Comparison of ENCODE assay signal across 28 cellular contexts in genomic region chr6:44315506-44315905, GRCh38. TPM values are rescaled to one million over a fixed set of nuclear protein-coding genes. Genes with fewer than 3 reads are reported as not detected.
"Had no signal": no experiment of that assay in that cellular context is flagged by ENCODE, and none has a peak within 500 bp of the region (broad histone marks: within the 10 kb centered on the region; RNA-seq: fewer than 3 reads in every experiment).

No MANE protein-coding gene starts in this region.

- H3K4me3 Mint-ChIP-seq: activated CD8-positive, alpha-beta memory T cell treated with anti-CD3 and anti-CD28 coated beads, Interleukin-2, amount 10 ng/mL, durations not matched to agents 7 days and 5 days; activated naive CD4-positive, alpha-beta T cell treated with anti-CD3 and anti-CD28 coated beads for 36 hours; activated naive CD8-positive, alpha-beta T cell; activated T-cell treated with anti-CD3 and anti-CD28 coated beads, Interleukin-2, amount 50 U/mL, for 4 hours; activated T-helper 17 cell treated with anti-CD3 and anti-CD28 coated beads, Interleukin-2, amount 50 U/mL, for 72 hours; T-helper 1 cell treated with Interleukin-12 subunit alpha and Interleukin-12 subunit beta and Interleukin-4 antibody, amounts not matched to agents 30 μg/mL and 1 μg/mL, for 36 hours; WTC11 had no signal

- H3K27me3 ChIP-seq: Peyer's patch had no signal

- H3K27ac Mint-ChIP-seq: activated CD8-positive, alpha-beta memory T cell treated with anti-CD3 and anti-CD28 coated beads, Interleukin-2, amount 10 ng/mL, durations not matched to agents 7 days and 5 days; activated naive CD4-positive, alpha-beta T cell treated with anti-CD3 and anti-CD28 coated beads for 36 hours; activated naive CD8-positive, alpha-beta T cell; activated T-helper 17 cell treated with anti-CD3 and anti-CD28 coated beads, Interleukin-2, amount 50 U/mL, for 72 hours; T-helper 1 cell treated with Interleukin-12 subunit alpha and Interleukin-12 subunit beta and Interleukin-4 antibody, amounts not matched to agents 30 μg/mL and 1 μg/mL, for 36 hours; WTC11 had no signal

- H3K9me3 Mint-ChIP-seq: activated naive CD4-positive, alpha-beta T cell treated with anti-CD3 and anti-CD28 coated beads for 36 hours; activated T-cell treated with anti-CD3 and anti-CD28 coated beads, Interleukin-2, amount 50 U/mL, for 4 hours; activated T-helper 17 cell treated with anti-CD3 and anti-CD28 coated beads, Interleukin-2, amount 50 U/mL, for 72 hours; T-helper 1 cell treated with Interleukin-12 subunit alpha and Interleukin-12 subunit beta and Interleukin-4 antibody, amounts not matched to agents 30 μg/mL and 1 μg/mL, for 36 hours; WTC11 had no signal

- ATAC-seq: activated CD8-positive, alpha-beta memory T cell treated with anti-CD3 and anti-CD28 coated beads, Interleukin-2, amount 10 ng/mL, durations not matched to agents 7 days and 5 days; activated T-cell treated with anti-CD3 and anti-CD28 coated beads, Interleukin-2, amount 50 U/mL, for 4 hours; activated T-helper 17 cell treated with anti-CD3 and anti-CD28 coated beads, Interleukin-2, amount 50 U/mL, for 72 hours; WTC11 had no signal

- H3K9me3 ChIP-seq: MG63, Peyer's patch, SJCRH30, SK-N-SH had no signal

- H3K27ac ChIP-seq: KMS-11, Peyer's patch, RWPE1, SJCRH30 had no signal

- DNase-seq: activated CD4-positive, alpha-beta T cell treated with anti-CD3 and anti-CD28 coated beads for 48 hours; activated CD4-positive, alpha-beta T cell treated with anti-CD3 and anti-CD28 coated beads, Interleukin-2, amount 50 U/mL, for 4 hours; activated CD4-positive, CD25-positive, alpha-beta regulatory T cell treated with anti-CD3 and anti-CD28 coated beads, Interleukin-2, amount 50 U/mL, for 72 hours; activated CD8-positive, alpha-beta memory T cell treated with anti-CD3 and anti-CD28 coated beads, Interleukin-2, amount 10 ng/mL, durations not matched to agents 7 days and 5 days; activated gamma-delta T cell; activated naive CD4-positive, alpha-beta T cell treated with anti-CD3 and anti-CD28 coated beads for 36 hours; activated T-cell treated with anti-CD3 and anti-CD28 coated beads, Interleukin-2, amount 50 U/mL, for 4 hours; central memory CD4-positive, alpha-beta T cell; MG63; NCI-H1092 treated with DMSO at 0.1 percent for 48 hours; NCI-H1436; NCI-H1694 treated with DMSO at 0.1 percent for 48 hours; NCI-H2029 treated with DMSO at 0.1 percent for 48 hours; NCI-H345; NCI-H510A; NCI-H526 treated with DMSO at 0.1 percent for 48 hours; NCI-H82; Peyer's patch; Right ventricle myocardium superior; SJCRH30; SK-N-SH had no signal

- H3K4me3 ChIP-seq: MG63, Peyer's patch, SJCRH30 had no signal

RNA-seq across cellular contexts. Expression of gene SPATS1, which starts 26.9 kb away (rescaled TPM):
- total RNA-seq: activated CD8-positive, alpha-beta memory T cell treated with anti-CD3 and anti-CD28 coated beads, Interleukin-2, amount 10 ng/mL, durations not matched to agents 7 days and 5 days; activated naive CD4-positive, alpha-beta T cell treated with anti-CD3 and anti-CD28 coated beads for 36 hours; activated T-cell treated with anti-CD3 and anti-CD28 coated beads, Interleukin-2, amount 50 U/mL, for 4 hours; activated T-helper 17 cell treated with anti-CD3 and anti-CD28 coated beads, Interleukin-2, amount 50 U/mL, for 72 hours; chondrocyte; Peyer's patch; Right ventricle myocardium superior; SJCRH30; WTC11 had no signal

RNA-seq across cellular contexts. Expression of gene TMEM151B, which starts 45.3 kb away (rescaled TPM):
- total RNA-seq: activated naive CD4-positive, alpha-beta T cell treated with anti-CD3 and anti-CD28 coated beads for 36 hours; Right ventricle myocardium superior had no signal
